In the genomic region with DNA sequence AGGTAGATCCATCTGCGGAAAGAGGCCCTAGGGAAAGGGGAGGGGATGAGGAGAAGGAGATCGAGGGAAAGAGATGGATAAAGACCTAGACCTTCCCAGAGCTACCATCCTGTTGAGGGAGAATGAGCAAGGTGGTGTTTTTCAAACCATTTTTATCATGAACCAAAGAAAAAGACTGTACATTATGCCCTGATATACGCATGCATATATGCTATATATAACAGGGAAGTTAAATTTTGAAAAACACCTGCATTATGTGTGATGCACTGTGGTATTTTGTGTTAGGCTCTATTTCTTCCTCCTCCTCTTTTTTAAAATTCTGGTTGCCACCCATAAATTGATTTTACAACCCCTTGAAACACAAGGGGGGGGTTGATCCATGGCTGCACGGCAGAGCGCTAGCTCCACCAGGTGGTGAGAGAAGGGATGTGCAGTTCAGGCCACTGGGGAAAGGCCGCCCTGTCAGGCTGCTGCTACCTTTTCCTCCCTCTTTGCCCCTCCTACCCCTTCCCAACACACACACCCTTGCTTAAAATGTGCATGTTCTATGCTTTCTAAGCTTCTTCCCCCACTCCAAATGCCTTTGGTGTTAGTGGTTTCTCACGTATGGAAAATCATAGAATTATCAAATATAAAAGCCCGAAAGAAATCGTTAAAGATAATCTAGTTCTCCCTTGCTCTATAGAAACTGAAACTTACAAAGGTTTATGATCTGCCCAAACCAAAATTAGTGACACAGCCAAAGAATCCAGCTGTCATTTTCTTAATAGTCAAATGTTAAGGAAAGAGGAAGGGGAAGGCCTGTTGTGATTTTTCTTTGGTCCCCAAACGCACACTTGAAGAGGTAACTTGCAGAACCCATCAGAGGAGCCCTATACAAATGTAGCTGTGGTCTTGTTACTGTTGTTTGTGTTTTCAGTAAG, we compare ENCODE assay signal across 7 cellular contexts.
DNase-seq lines count a peak whose midpoint lies in the region; ATAC-seq, FAIRE-seq and TF ChIP-seq lines count a peak whose summit lies in the region.

No MANE protein-coding gene starts in this region.

- BruUV-seq in K562 (replicated peaks; lab: Mats Ljungman, UMichigan), result no TSS peak

- no peaks in the 10 kb centered on the region for H4K20me1 ChIP-seq in K562 (replicated peaks; ENCODE audit: control insufficient read depth, insufficient read depth, low read length)

- no peaks in the 10 kb centered on the region for H3K9me3 ChIP-seq in K562 (replicated peaks; ENCODE audit: control insufficient read depth, insufficient read depth, low read depth, low read length)

- intact Hi-C loops in K562 (cut with micrococcal nuclease), result loop anchor here (1.0 to 10.0 kb wide), 3 partner anchors 117 to 453 kb away; no protein-coding TSS in a partner anchor

- TF ChIP-seq CTCF in K562 (IDR thresholded peaks at IDR 0.05 in 2 of 3, conservative IDR thresholded peaks at IDR 0.05 in 1 of 3; ENCODE audit: insufficient read depth in 2 of 3, low read depth in 1 of 3, low read length in 3 of 3), result peak; percentile 82 to 87 (median 83)

- no peak overlapping the region for H3K4me2 ChIP-seq in K562 (ENCODE audit: insufficient read depth, low read length)

- in situ Hi-C loops in K562 (cut with MboI), result loop anchor here (5.0 to 10.0 kb wide), 2 partner anchors 111 to 453 kb away; no protein-coding TSS in a partner anchor

- H3K36me3 Mint-ChIP-seq in stimulated activated memory B cell treated with anti-CD40 and anti-IgM and Interleukin-4, amounts not matched to agents 10 μg/mL and 1 μg/mL and 100 μg/mL, for 72 hours, result no peaks in the 10 kb centered on the region

- no peak overlapping the region for H3K27ac ChIP-seq in K562 (ENCODE audit: extremely low read depth, low read depth, low read length)

- no peak for TF ChIP-seq POLR2A in K562 (conservative IDR thresholded peaks at IDR 0.05)

- ATAC-seq in K562 (peak; percentile 93), GM18867 (IDR thresholded peaks at IDR 0.05; ENCODE audit: unreplicated experiment) (no peak)
- peak; percentile 47 for ATAC-seq in stimulated activated memory B cell treated with anti-CD40 and anti-IgM and Interleukin-4, amounts not matched to agents 10 μg/mL and 1 μg/mL and 100 μg/mL, for 72 hours

- no peak overlapping the region for H2AFZ ChIP-seq in K562 (ENCODE audit: low read depth, low read length)

- peak; percentile 36 for DNase-seq in GDM1 (lab: John Stamatoyannopoulos, UW)
- DNase-seq in HT-29 (ENCODE audit: low spot score), result peak; percentile 90
- peak; percentile 47 to 66 for DNase-seq in NOMO-1 (lab: John Stamatoyannopoulos, UW; ENCODE audit: unreplicated experiment in 2 of 2)
- DNase-seq in K562 (ENCODE audit: extremely low read depth in 1 of 4, low spot score in 3 of 4), result peak; percentile 56 to 74 (median 72)
- peak; percentile 37 for DNase-seq in iris pigment epithelial cell (ENCODE audit: low read depth)

- H3K27me3 Mint-ChIP-seq in stimulated activated memory B cell treated with anti-CD40 and anti-IgM and Interleukin-4, amounts not matched to agents 10 μg/mL and 1 μg/mL and 100 μg/mL, for 72 hours, result peaks cover 38% of the 10 kb centered on the region

- TF ChIP-seq RAD21 in K562 (CRISPR knock-in tag; conservative IDR thresholded peaks at IDR 0.05 in 1 of 2, IDR thresholded peaks at IDR 0.05 in 1 of 2), result peak; percentile 71 to 88

- no peaks in the 10 kb centered on the region for H3K4me1 Mint-ChIP-seq in stimulated activated memory B cell treated with anti-CD40 and anti-IgM and Interleukin-4, amounts not matched to agents 10 μg/mL and 1 μg/mL and 100 μg/mL, for 72 hours

- FAIRE-seq in K562 (lab: Jason Lieb, UNC), result peak; percentile 74

- H3K4me3 Mint-ChIP-seq in stimulated activated memory B cell treated with anti-CD40 and anti-IgM and Interleukin-4, amounts not matched to agents 10 μg/mL and 1 μg/mL and 100 μg/mL, for 72 hours, result no peak overlapping the region

- WGBS in K562 (ENCODE audit: insufficient coverage, low coverage, missing lambda C conversion rate), result 40% methylated on average over 7 of the region's 10 CpGs

- no peaks in the 10 kb centered on the region for H3K27me3 ChIP-seq in K562 (ENCODE audit: control insufficient read depth in 2 of 2, insufficient read depth in 2 of 2, low read length in 2 of 2)

- H3K9me3 Mint-ChIP-seq in stimulated activated memory B cell treated with anti-CD40 and anti-IgM and Interleukin-4, amounts not matched to agents 10 μg/mL and 1 μg/mL and 100 μg/mL, for 72 hours, result no peaks in the 10 kb centered on the region

- CTCF ChIA-PET in K562 (lab: Yijun Ruan, JAX; ENCODE audit: low intra/inter-chr PET ratio), result interaction anchor here (0.8 to 2.8 kb wide), 3 partner anchors 11 to 116 kb away, joined by 3 to 30 read pairs (median 3); no protein-coding TSS in a partner anchor

- no peak overlapping the region for H3K27ac Mint-ChIP-seq in stimulated activated memory B cell treated with anti-CD40 and anti-IgM and Interleukin-4, amounts not matched to agents 10 μg/mL and 1 μg/mL and 100 μg/mL, for 72 hours

- no peak overlapping the region for H3K9ac ChIP-seq in K562 (ENCODE audit: insufficient read depth in 1 of 2, low read depth in 2 of 2, low read length in 2 of 2)

- H3K79me2 ChIP-seq in K562 (ENCODE audit: control insufficient read depth, insufficient read depth, low read length), result no peaks in the 10 kb centered on the region

- no peak for TF ChIP-seq EP300 in K562 (IDR thresholded peaks at IDR 0.05; ENCODE audit: low read length)

- H3K36me3 ChIP-seq in K562 (ENCODE audit: control insufficient read depth, insufficient read depth, low read length), result no peaks in the 10 kb centered on the region

- POLR2A ChIA-PET in K562 (lab: Yijun Ruan, JAX), result interaction anchor here (0.7 kb wide), 1 partner anchor 396 kb away, joined by 4 read pairs; no protein-coding TSS in a partner anchor

- no peaks in the 10 kb centered on the region for H3K9me1 ChIP-seq in K562 (ENCODE audit: control insufficient read depth, insufficient read depth, low read length)

- H3K4me1 ChIP-seq in K562 (replicated peaks in 1 of 2; ENCODE audit: control insufficient read depth in 2 of 2, insufficient read depth in 2 of 2, low read length in 2 of 2), result no peaks in the 10 kb centered on the region

- H3K4me3 ChIP-seq in K562, result no peak overlapping the region

TF ChIP-seq in K562, 482 proteins besides CTCF, POLR2A, EP300 and RAD21:
- TF ChIP-seq ZNF444 (CRISPR knock-in tag; IDR thresholded peaks at IDR 0.05) (no peak), STAG1 (CRISPR knock-in tag; IDR thresholded peaks at IDR 0.05; ENCODE audit: borderline replicate concordance) (peak; percentile 39; the same call in 1 of the 2 replicates), SLC30A9 (CRISPR knock-in tag; IDR thresholded peaks at IDR 0.05) (no peak), ZNF586 (CRISPR knock-in tag; conservative IDR thresholded peaks at IDR 0.05) (no peak), TRIM24 (IDR thresholded peaks at IDR 0.05) (no peak), ARID2 (IDR thresholded peaks at IDR 0.05) (0 out of 2 replicates have a peak, but pooled peaks have one; percentile 20), SMC3 (conservative IDR thresholded peaks at IDR 0.05; ENCODE audit: insufficient read depth, low read depth, low read length) (peak; percentile 76), CBX8 (IDR thresholded peaks at IDR 0.05; ENCODE audit: borderline replicate concordance, extremely low read depth, low read depth, low read length, poor library complexity, severe bottlenecking) (no peak)
- TF ChIP-seq, protein P1, sequence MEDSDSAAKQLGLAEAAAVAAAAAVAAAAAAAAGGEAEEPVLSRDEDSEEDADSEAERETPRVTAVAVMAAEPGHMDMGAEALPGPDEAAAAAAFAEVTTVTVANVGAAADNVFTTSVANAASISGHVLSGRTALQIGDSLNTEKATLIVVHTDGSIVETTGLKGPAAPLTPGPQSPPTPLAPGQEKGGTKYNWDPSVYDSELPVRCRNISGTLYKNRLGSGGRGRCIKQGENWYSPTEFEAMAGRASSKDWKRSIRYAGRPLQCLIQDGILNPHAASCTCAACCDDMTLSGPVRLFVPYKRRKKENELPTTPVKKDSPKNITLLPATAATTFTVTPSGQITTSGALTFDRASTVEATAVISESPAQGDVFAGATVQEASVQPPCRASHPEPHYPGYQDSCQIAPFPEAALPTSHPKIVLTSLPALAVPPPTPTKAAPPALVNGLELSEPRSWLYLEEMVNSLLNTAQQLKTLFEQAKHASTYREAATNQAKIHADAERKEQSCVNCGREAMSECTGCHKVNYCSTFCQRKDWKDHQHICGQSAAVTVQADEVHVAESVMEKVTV (CRISPR knock-in tag; IDR thresholded peaks at IDR 0.05), result peak; percentile 65
- TF ChIP-seq, protein P2, sequence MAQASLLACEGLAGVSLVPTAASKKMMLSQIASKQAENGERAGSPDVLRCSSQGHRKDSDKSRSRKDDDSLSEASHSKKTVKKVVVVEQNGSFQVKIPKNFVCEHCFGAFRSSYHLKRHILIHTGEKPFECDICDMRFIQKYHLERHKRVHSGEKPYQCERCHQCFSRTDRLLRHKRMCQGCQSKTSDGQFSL (CRISPR knock-in tag; IDR thresholded peaks at IDR 0.05), result peak; percentile 77
- TF ChIP-seq, protein P2 (tag; IDR thresholded peaks at IDR 0.05), result peak in 1 of 2 experiments; percentile 43; a peak in 1 of 4 replicates
- TF ChIP-seq, protein P3, sequence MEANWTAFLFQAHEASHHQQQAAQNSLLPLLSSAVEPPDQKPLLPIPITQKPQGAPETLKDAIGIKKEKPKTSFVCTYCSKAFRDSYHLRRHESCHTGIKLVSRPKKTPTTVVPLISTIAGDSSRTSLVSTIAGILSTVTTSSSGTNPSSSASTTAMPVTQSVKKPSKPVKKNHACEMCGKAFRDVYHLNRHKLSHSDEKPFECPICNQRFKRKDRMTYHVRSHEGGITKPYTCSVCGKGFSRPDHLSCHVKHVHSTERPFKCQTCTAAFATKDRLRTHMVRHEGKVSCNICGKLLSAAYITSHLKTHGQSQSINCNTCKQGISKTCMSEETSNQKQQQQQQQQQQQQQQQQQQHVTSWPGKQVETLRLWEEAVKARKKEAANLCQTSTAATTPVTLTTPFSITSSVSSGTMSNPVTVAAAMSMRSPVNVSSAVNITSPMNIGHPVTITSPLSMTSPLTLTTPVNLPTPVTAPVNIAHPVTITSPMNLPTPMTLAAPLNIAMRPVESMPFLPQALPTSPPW (CRISPR knock-in tag; IDR thresholded peaks at IDR 0.05), result 0 out of 2 replicates have a peak, but pooled peaks have one; percentile 22

Comparison
In these comparisons a context has a peak if more than half of its experiments do, and no peak if none do; other contexts are left out.
1. DNase-seq: peak in every context shown above with its lines; median percentile 90 in HT-29; 72 in K562; 56 in NOMO-1; 37 in iris pigment epithelial cell; 36 in GDM1.